In genomic region chr7:128841961-128842673, GRCh38 we compare ENCODE assay signal across 8 cellular contexts. TPM values are rescaled to one million over a fixed set of nuclear protein-coding genes. Genes with fewer than 3 reads are reported as not detected.
A peak's percentile ranks its signal among the peaks of the same experiment; 100 is the strongest.
DNase-seq lines count a peak whose midpoint lies in the region; ATAC-seq and TF ChIP-seq lines count a peak whose summit lies in the region.

No MANE protein-coding gene starts in this region.

- no peaks in the 10 kb centered on the region for H3K27me3 ChIP-seq in CD4-positive, alpha-beta memory T cell (ENCODE audit: insufficient read depth, low read length)

- no peaks in the 10 kb centered on the region for H3K36me3 Mint-ChIP-seq in CD4-positive, alpha-beta memory T cell
- H3K36me3 Mint-ChIP-seq in WTC11 (no peaks in the 10 kb centered on the region), mesothelial cell of epicardium (peaks cover 27% of the 10 kb centered on the region)

- H3K4me3 ChIP-seq in CD4-positive, alpha-beta memory T cell (ENCODE audit: low read length in 2 of 2), result no peak overlapping the region
- no peak overlapping the region for H3K4me3 ChIP-seq in coronary artery

- H3K9me3 Mint-ChIP-seq in CD4-positive, alpha-beta memory T cell, result no peaks in the 10 kb centered on the region
- no peaks in the 10 kb centered on the region for H3K9me3 Mint-ChIP-seq in WTC11
- no peaks in the 10 kb centered on the region for H3K9me3 Mint-ChIP-seq in mesothelial cell of epicardium
- no peaks in the 10 kb centered on the region for H3K9me3 Mint-ChIP-seq in stimulated activated naive CD8-positive, alpha-beta T cell treated with anti-CD3 and anti-CD28 coated beads, Interleukin-15, amount 100 ng/mL, for 72 hours

- intact Hi-C loops in CD4-positive, alpha-beta memory T cell (cut with micrococcal nuclease), result loop anchor here (1.0 kb wide), 2 partner anchors 20 to 41 kb away; partner anchors contain the start of gene ATP6V1F

- TF ChIP-seq CTCF in WTC11 (IDR thresholded peaks at IDR 0.05) (peak; percentile 98), coronary artery (IDR thresholded peaks at IDR 0.05) (peak; percentile 67), mesothelial cell of epicardium (IDR thresholded peaks at IDR 0.05; ENCODE audit: unreplicated experiment) (peak; percentile 77)

- H3K27ac Mint-ChIP-seq in CD4-positive, alpha-beta memory T cell, result peak overlapping the region in 1 of 7 donors; percentile 37
- H3K27ac Mint-ChIP-seq in WTC11 (no peak overlapping the region; the same call in 1 of the 2 replicates), mesothelial cell of epicardium (no peak overlapping the region)
- H3K27ac Mint-ChIP-seq in stimulated activated naive CD8-positive, alpha-beta T cell treated with anti-CD3 and anti-CD28 coated beads, Interleukin-15, amount 100 ng/mL, for 72 hours, result no peak overlapping the region

- H3K9me3 ChIP-seq in CD4-positive, alpha-beta memory T cell (ENCODE audit: control insufficient read depth in 1 of 2, low read length in 2 of 2), result no peaks in the 10 kb centered on the region

- H3K36me3 ChIP-seq in CD4-positive, alpha-beta memory T cell (ENCODE audit: insufficient read depth, low read length), result no peaks in the 10 kb centered on the region

- H3K27ac ChIP-seq in CD4-positive, alpha-beta memory T cell (ENCODE audit: low read depth, low read length), result no peak overlapping the region
- H3K27ac ChIP-seq in coronary artery, result no peak overlapping the region

- peaks cover 0 to 4% (median 0%) of the 10 kb centered on the region in 4 donors for H3K4me1 Mint-ChIP-seq in CD4-positive, alpha-beta memory T cell
- H3K4me1 Mint-ChIP-seq in WTC11, result peaks cover 8% of the 10 kb centered on the region
- H3K4me1 Mint-ChIP-seq in mesothelial cell of epicardium, result no peaks in the 10 kb centered on the region
- peaks cover 19% of the 10 kb centered on the region for H3K4me1 Mint-ChIP-seq in stimulated activated naive CD8-positive, alpha-beta T cell treated with anti-CD3 and anti-CD28 coated beads, Interleukin-15, amount 100 ng/mL, for 72 hours

- peak in 4 of 5 donors; percentile 47 to 58 (median 50) for DNase-seq in CD4-positive, alpha-beta memory T cell
- DNase-seq in HUDEP-2 (lab: John Stamatoyannopoulos, UW; ENCODE audit: unreplicated experiment in 76 of 76), result peak in 52 of 76 experiments; percentile 1 to 66 (median 34)
- DNase-seq in WTC11 (ENCODE audit: low spot score), result peak; percentile 78
- DNase-seq in coronary artery (ENCODE audit: low spot score), result no peak
- DNase-seq in mesothelial cell of epicardium (ENCODE audit: low spot score in 2 of 2, unreplicated experiment in 2 of 2), result no peak
- DNase-seq in stimulated activated naive CD8-positive, alpha-beta T cell treated with anti-CD3 and anti-CD28 coated beads, Interleukin-15, amount 100 ng/mL, for 72 hours, result peak; percentile 61 to 68
- no peak for DNase-seq in NCI-H524 (lab: John Stamatoyannopoulos, UW)

- CTCF ChIA-PET in CD4-positive, alpha-beta memory T cell (lab: Charles Lee; ENCODE audit: partially characterized antibody), result interaction anchor here (1.0 to 5.2 kb wide), 5 partner anchors 11 to 274 kb away, joined by 3 to 68 read pairs (median 3); no protein-coding TSS in a partner anchor
- CTCF ChIA-PET in WTC11 (lab: Charles Lee), result interaction anchor here (0.6 to 4.4 kb wide), 29 partner anchors 9 to 716 kb away, joined by 3 to 97 read pairs (median 5); partner anchors contain the start of genes ATP6V1F, CALU, CCDC136 and KCP

- ATAC-seq in WTC11 (peak; percentile 71), HG03039 (IDR thresholded peaks at IDR 0.05; ENCODE audit: unreplicated experiment) (no peak)
- ATAC-seq in stimulated activated naive CD8-positive, alpha-beta T cell treated with anti-CD3 and anti-CD28 coated beads, Interleukin-15, amount 100 ng/mL, for 72 hours, result peak; percentile 57

- no peaks in the 10 kb centered on the region for H3K27me3 Mint-ChIP-seq in CD4-positive, alpha-beta memory T cell
- H3K27me3 Mint-ChIP-seq in WTC11 (ENCODE audit: low read depth) (no peaks in the 10 kb centered on the region; the same call in 1 of the 2 replicates), mesothelial cell of epicardium (ENCODE audit: low read depth) (no peaks in the 10 kb centered on the region)
- H3K27me3 Mint-ChIP-seq in stimulated activated naive CD8-positive, alpha-beta T cell treated with anti-CD3 and anti-CD28 coated beads, Interleukin-15, amount 100 ng/mL, for 72 hours, result no peaks in the 10 kb centered on the region

- no peaks in the 10 kb centered on the region for H3K4me1 ChIP-seq in CD4-positive, alpha-beta memory T cell (ENCODE audit: insufficient read depth, low read length)

- POLR2A ChIA-PET in CD4-positive, alpha-beta memory T cell (lab: Charles Lee; ENCODE audit: partially characterized antibody), result interaction anchor here (1.4 kb wide), 1 partner anchor 42 kb away, joined by 4 read pairs; no protein-coding TSS in a partner anchor
- POLR2A ChIA-PET in WTC11 (lab: Charles Lee), result interaction anchor here (1.4 kb wide), 1 partner anchor 9 kb away, joined by 3 read pairs; no protein-coding TSS in a partner anchor

- H3K4me3 Mint-ChIP-seq in CD4-positive, alpha-beta memory T cell, result no peak overlapping the region
- H3K4me3 Mint-ChIP-seq in WTC11 (peak overlapping the region; percentile 40; the same call in 1 of the 2 replicates), mesothelial cell of epicardium (no peak overlapping the region)
- H3K4me3 Mint-ChIP-seq in stimulated activated naive CD8-positive, alpha-beta T cell treated with anti-CD3 and anti-CD28 coated beads, Interleukin-15, amount 100 ng/mL, for 72 hours, result no peak overlapping the region

TF ChIP-seq in WTC11, 78 proteins besides CTCF, POLR2A, EP300 and RAD21 (continues in another document):
- TF ChIP-seq JUN (CRISPR knock-in tag; IDR thresholded peaks at IDR 0.05), result no peak
- TF ChIP-seq, protein P1, sequence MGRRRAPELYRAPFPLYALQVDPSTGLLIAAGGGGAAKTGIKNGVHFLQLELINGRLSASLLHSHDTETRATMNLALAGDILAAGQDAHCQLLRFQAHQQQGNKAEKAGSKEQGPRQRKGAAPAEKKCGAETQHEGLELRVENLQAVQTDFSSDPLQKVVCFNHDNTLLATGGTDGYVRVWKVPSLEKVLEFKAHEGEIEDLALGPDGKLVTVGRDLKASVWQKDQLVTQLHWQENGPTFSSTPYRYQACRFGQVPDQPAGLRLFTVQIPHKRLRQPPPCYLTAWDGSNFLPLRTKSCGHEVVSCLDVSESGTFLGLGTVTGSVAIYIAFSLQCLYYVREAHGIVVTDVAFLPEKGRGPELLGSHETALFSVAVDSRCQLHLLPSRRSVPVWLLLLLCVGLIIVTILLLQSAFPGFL (CRISPR knock-in tag; IDR thresholded peaks at IDR 0.05; ENCODE audit: borderline replicate concordance), result no peak
- no peak; the same call in 1 of the 2 replicates for TF ChIP-seq ERG (CRISPR knock-in tag; IDR thresholded peaks at IDR 0.05)
- no peak for TF ChIP-seq RELA (CRISPR knock-in tag; IDR thresholded peaks at IDR 0.05; ENCODE audit: borderline replicate concordance)
- no peak for TF ChIP-seq PRRX2 (CRISPR knock-in tag; IDR thresholded peaks at IDR 0.05)
- TF ChIP-seq, protein P2, sequence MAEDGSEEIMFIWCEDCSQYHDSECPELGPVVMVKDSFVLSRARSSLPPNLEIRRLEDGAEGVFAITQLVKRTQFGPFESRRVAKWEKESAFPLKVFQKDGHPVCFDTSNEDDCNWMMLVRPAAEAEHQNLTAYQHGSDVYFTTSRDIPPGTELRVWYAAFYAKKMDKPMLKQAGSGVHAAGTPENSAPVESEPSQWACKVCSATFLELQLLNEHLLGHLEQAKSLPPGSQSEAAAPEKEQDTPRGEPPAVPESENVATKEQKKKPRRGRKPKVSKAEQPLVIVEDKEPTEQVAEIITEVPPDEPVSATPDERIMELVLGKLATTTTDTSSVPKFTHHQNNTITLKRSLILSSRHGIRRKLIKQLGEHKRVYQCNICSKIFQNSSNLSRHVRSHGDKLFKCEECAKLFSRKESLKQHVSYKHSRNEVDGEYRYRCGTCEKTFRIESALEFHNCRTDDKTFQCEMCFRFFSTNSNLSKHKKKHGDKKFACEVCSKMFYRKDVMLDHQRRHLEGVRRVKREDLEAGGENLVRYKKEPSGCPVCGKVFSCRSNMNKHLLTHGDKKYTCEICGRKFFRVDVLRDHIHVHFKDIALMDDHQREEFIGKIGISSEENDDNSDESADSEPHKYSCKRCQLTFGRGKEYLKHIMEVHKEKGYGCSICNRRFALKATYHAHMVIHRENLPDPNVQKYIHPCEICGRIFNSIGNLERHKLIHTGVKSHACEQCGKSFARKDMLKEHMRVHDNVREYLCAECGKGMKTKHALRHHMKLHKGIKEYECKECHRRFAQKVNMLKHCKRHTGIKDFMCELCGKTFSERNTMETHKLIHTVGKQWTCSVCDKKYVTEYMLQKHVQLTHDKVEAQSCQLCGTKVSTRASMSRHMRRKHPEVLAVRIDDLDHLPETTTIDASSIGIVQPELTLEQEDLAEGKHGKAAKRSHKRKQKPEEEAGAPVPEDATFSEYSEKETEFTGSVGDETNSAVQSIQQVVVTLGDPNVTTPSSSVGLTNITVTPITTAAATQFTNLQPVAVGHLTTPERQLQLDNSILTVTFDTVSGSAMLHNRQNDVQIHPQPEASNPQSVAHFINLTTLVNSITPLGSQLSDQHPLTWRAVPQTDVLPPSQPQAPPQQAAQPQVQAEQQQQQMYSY (CRISPR knock-in tag; IDR thresholded peaks at IDR 0.05), result no peak
- no peak for TF ChIP-seq NFATC4 (CRISPR knock-in tag; IDR thresholded peaks at IDR 0.05)
- no peak for TF ChIP-seq GABPB1 (CRISPR knock-in tag; IDR thresholded peaks at IDR 0.05)
- TF ChIP-seq ESRRA (CRISPR knock-in tag; IDR thresholded peaks at IDR 0.05; ENCODE audit: borderline replicate concordance), result no peak

RNA-seq across cellular contexts. Expression of gene FLNC, which starts 11.9 kb away (rescaled TPM):
- under 1 TPM in 1 of 2 experiments, not detected in 1; 0.06 TPM for total RNA-seq in CD4-positive, alpha-beta memory T cell
- not detected for polyA plus RNA-seq in CD4-positive, alpha-beta memory T cell
- total RNA-seq in WTC11 (2021), result 6.3 to 8.0 TPM (median 6.8 TPM) in 3 replicates
- 176 to 188 TPM (median 184 TPM) in 3 replicates for total RNA-seq in mesothelial cell of epicardium

RNA-seq across cellular contexts. Expression of gene ATP6V1F, which starts 20.5 kb away (rescaled TPM):
- 10 to 100 TPM; 74.6 to 75.5 TPM for total RNA-seq in CD4-positive, alpha-beta memory T cell
- 100 to 1,000 TPM; 274 to 392 TPM for polyA plus RNA-seq in CD4-positive, alpha-beta memory T cell
- total RNA-seq in WTC11 (2021) (117 to 121 TPM (median 120 TPM) in 3 replicates), mesothelial cell of epicardium (122 to 123 TPM (median 122 TPM) in 3 replicates)

RNA-seq across cellular contexts. Expression of gene CCDC136, which starts 50.3 kb away (rescaled TPM):
- 10 to 100 TPM; 18.3 to 20.4 TPM for total RNA-seq in CD4-positive, alpha-beta memory T cell
- 1 to 10 TPM in 1 of 2 donors, not detected in 1; 3.4 TPM for polyA plus RNA-seq in CD4-positive, alpha-beta memory T cell
- 47.4 to 51.0 TPM (median 49.5 TPM) in 3 replicates for total RNA-seq in WTC11 (2021)
- total RNA-seq in mesothelial cell of epicardium, result 34.6 to 39.1 TPM (median 34.8 TPM) in 3 replicates

Comparison
In these comparisons a context has a peak if more than half of its experiments do, and no peak if none do; other contexts are left out.
1. DNase-seq: peak in CD4-positive, alpha-beta memory T cell (4 of 5), HUDEP-2 (52 of 76), WTC11 (single experiment) and stimulated activated naive CD8-positive, alpha-beta T cell treated with anti-CD3 and anti-CD28 coated beads, Interleukin-15, amount 100 ng/mL, for 72 hours (2 of 2); none in coronary artery (single experiment), mesothelial cell of epicardium (0 of 2) and NCI-H524 (0 of 2).
2. RNA of gene FLNC, which starts 11.9 kb away (total RNA-seq): 176 to 188 TPM in mesothelial cell of epicardium; 6.3 to 8.0 TPM in WTC11 and 0.06 TPM in CD4-positive, alpha-beta memory T cell; every median in the first group is over 10 times any median in the second.
3. Peak in every context shown above with its lines, with median percentiles within 50 percentile points of each other: CTCF ChIP-seq.